In genomic region chr11:121452609-121453150, GRCh38 we compare ENCODE assay signal across 8 cellular contexts.
DNase-seq lines count a peak whose midpoint lies in the region; ATAC-seq and TF ChIP-seq lines count a peak whose summit lies in the region.

TSS of gene SORL1-AS1 (minus strand) at chr11:121452967.

- peak within 1 kb of the TSS; percentile 90 for H3K4me2 ChIP-seq in GM23338

- 0 out of 2 replicates have a peak, but pooled peaks cover 10% of the 10 kb centered on the region for H3F3A ChIP-seq in GM23338 (replicated peaks; ENCODE audit: low read depth)

- H3K27ac ChIP-seq in GM23338 (ENCODE audit: low read depth) (peak within 1 kb of the TSS; percentile 78; the same call in 1 of the 2 replicates), foreskin keratinocyte (peak within 1 kb of the TSS; percentile 7)

- H3K27me3 Mint-ChIP-seq in GM23338 (ENCODE audit: insufficient read depth, low read depth, poor library complexity), result peaks cover 18% of the 10 kb centered on the region

- H3K36me3 Mint-ChIP-seq in GM23338 (ENCODE audit: low read depth), result peaks cover 3% of the 10 kb centered on the region; the same call in 1 of the 3 replicates

- peak within 1 kb of the TSS; percentile 56 for H3K27ac Mint-ChIP-seq in GM23338

- peaks cover 10% of the 10 kb centered on the region; the same call in 1 of the 2 replicates for H3K27me3 ChIP-seq in GM23338 (ENCODE audit: insufficient read depth)
- no peaks in the 10 kb centered on the region for H3K27me3 ChIP-seq in foreskin keratinocyte

- H2AFZ ChIP-seq in GM23338, result peak within 1 kb of the TSS; percentile 98

- H4K20me1 ChIP-seq in GM23338 (replicated peaks; ENCODE audit: insufficient read depth), result no peaks in the 10 kb centered on the region

- H3K79me2 ChIP-seq in GM23338 (replicated peaks; ENCODE audit: insufficient read depth), result peaks cover 55% of the 10 kb centered on the region

- H3K4me1 Mint-ChIP-seq in GM23338, result peaks cover 73% of the 10 kb centered on the region

- DNase-seq in DMS79 (lab: John Stamatoyannopoulos, UW), result peak; percentile 56
- peak; percentile 54 for DNase-seq in GM23338 (ENCODE audit: low spot score)
- DNase-seq in NCI-H146 (lab: John Stamatoyannopoulos, UW), result peak; percentile 80
- DNase-seq in activated T-helper 1 cell treated with Interleukin-2 at 50 U/mL for 16 hours (ENCODE audit: low read depth), result peak; percentile 36
- peak in 1 of 2 donors; percentile 43 for DNase-seq in foreskin keratinocyte
- DNase-seq in renal cortical epithelial cell (ENCODE audit: low read depth), result peak; percentile 16
- DNase-seq in pons (ENCODE audit: low spot score), result no peak

- no peaks in the 10 kb centered on the region; the same call in 1 of the 3 replicates for H3K9me3 Mint-ChIP-seq in GM23338

- peak within 1 kb of the TSS; percentile 87 for H3K4me3 ChIP-seq in GM23338

- TF ChIP-seq CTCF in GM23338 (conservative IDR thresholded peaks at IDR 0.05; ENCODE audit: low read depth in 2 of 2) (no peak), foreskin keratinocyte (conservative IDR thresholded peaks at IDR 0.05) (no peak)

- H3K4me1 ChIP-seq in GM23338 (ENCODE audit: insufficient read depth) (peaks cover 72% of the 10 kb centered on the region), foreskin keratinocyte (peaks cover 14% of the 10 kb centered on the region)

- H3K9me2 ChIP-seq in GM23338 (ENCODE audit: insufficient read depth), result no peaks in the 10 kb centered on the region

- no peaks in the 10 kb centered on the region for H3K36me3 ChIP-seq in GM23338 (ENCODE audit: insufficient read depth)

- ATAC-seq in GM23338, result peak; percentile 12
- ATAC-seq in foreskin keratinocyte, result peak; percentile 38
- ATAC-seq in GM18870 (IDR thresholded peaks at IDR 0.05; ENCODE audit: unreplicated experiment), result no peak

- H3K4me3 Mint-ChIP-seq in GM23338, result peak within 1 kb of the TSS; percentile 92

TF ChIP-seq in GM23338, 12 proteins besides CTCF, POLR2A, EP300 and RAD21:
- TF ChIP-seq EZH2 (IDR thresholded peaks at IDR 0.05; ENCODE audit: low read depth, unreplicated experiment), result no peak
- TF ChIP-seq ETS1 (IDR thresholded peaks at IDR 0.05), result no peak
- TF ChIP-seq, protein P1, sequence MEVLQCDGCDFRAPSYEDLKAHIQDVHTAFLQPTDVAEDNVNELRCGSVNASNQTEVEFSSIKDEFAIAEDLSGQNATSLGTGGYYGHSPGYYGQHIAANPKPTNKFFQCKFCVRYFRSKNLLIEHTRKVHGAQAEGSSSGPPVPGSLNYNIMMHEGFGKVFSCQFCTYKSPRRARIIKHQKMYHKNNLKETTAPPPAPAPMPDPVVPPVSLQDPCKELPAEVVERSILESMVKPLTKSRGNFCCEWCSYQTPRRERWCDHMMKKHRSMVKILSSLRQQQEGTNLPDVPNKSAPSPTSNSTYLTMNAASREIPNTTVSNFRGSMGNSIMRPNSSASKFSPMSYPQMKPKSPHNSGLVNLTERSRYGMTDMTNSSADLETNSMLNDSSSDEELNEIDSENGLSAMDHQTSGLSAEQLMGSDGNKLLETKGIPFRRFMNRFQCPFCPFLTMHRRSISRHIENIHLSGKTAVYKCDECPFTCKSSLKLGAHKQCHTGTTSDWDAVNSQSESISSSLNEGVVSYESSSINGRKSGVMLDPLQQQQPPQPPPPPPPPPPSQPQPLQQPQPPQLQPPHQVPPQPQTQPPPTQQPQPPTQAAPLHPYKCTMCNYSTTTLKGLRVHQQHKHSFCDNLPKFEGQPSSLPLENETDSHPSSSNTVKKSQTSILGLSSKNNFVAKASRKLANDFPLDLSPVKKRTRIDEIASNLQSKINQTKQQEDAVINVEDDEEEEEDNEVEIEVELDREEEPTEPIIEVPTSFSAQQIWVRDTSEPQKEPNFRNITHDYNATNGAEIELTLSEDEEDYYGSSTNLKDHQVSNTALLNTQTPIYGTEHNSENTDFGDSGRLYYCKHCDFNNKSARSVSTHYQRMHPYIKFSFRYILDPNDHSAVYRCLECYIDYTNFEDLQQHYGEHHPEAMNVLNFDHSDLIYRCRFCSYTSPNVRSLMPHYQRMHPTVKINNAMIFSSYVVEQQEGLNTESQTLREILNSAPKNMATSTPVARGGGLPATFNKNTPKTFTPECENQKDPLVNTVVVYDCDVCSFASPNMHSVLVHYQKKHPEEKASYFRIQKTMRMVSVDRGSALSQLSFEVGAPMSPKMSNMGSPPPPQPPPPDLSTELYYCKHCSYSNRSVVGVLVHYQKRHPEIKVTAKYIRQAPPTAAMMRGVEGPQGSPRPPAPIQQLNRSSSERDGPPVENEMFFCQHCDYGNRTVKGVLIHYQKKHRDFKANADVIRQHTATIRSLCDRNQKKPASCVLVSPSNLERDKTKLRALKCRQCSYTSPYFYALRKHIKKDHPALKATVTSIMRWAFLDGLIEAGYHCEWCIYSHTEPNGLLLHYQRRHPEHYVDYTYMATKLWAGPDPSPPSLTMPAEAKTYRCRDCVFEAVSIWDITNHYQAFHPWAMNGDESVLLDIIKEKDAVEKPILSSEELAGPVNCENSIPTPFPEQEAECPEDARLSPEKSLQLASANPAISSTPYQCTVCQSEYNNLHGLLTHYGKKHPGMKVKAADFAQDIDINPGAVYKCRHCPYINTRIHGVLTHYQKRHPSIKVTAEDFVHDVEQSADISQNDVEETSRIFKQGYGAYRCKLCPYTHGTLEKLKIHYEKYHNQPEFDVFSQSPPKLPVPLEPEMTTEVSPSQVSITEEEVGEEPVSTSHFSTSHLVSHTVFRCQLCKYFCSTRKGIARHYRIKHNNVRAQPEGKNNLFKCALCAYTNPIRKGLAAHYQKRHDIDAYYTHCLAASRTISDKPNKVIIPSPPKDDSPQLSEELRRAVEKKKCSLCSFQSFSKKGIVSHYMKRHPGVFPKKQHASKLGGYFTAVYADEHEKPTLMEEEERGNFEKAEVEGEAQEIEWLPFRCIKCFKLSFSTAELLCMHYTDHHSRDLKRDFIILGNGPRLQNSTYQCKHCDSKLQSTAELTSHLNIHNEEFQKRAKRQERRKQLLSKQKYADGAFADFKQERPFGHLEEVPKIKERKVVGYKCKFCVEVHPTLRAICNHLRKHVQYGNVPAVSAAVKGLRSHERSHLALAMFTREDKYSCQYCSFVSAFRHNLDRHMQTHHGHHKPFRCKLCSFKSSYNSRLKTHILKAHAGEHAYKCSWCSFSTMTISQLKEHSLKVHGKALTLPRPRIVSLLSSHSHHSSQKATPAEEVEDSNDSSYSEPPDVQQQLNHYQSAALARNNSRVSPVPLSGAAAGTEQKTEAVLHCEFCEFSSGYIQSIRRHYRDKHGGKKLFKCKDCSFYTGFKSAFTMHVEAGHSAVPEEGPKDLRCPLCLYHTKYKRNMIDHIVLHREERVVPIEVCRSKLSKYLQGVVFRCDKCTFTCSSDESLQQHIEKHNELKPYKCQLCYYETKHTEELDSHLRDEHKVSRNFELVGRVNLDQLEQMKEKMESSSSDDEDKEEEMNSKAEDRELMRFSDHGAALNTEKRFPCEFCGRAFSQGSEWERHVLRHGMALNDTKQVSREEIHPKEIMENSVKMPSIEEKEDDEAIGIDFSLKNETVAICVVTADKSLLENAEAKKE (CRISPR knock-in tag; IDR thresholded peaks at IDR 0.05), result no peak
- TF ChIP-seq REST (IDR thresholded peaks at IDR 0.05; ENCODE audit: unreplicated experiment), result no peak
- TF ChIP-seq JUNB (IDR thresholded peaks at IDR 0.05; ENCODE audit: unreplicated experiment), result no peak
- no peak for TF ChIP-seq POLR2AphosphoS5 (IDR thresholded peaks at IDR 0.05; ENCODE audit: low read depth)
- no peak for TF ChIP-seq EZH2phosphoT487 (IDR thresholded peaks at IDR 0.05; ENCODE audit: unreplicated experiment)
- no peak for TF ChIP-seq NANOG (IDR thresholded peaks at IDR 0.05; ENCODE audit: borderline replicate concordance)
- TF ChIP-seq ZNF114 (CRISPR knock-in tag; IDR thresholded peaks at IDR 0.05), result no peak
- TF ChIP-seq STAT1 (IDR thresholded peaks at IDR 0.05; ENCODE audit: unreplicated experiment), result no peak
- no peak for TF ChIP-seq ZNF331 (CRISPR knock-in tag; IDR thresholded peaks at IDR 0.05; ENCODE audit: low read depth)
